In genomic region chr14:62117010-62117717, GRCh38 we compare ENCODE assay signal across 8 cellular contexts.
DNase-seq lines count a peak whose midpoint lies in the region; ATAC-seq and TF ChIP-seq lines count a peak whose summit lies in the region.

No MANE protein-coding gene starts in this region.

- H3K27me3 ChIP-seq in Peyer's patch (no peaks in the 10 kb centered on the region), ovary (no peaks in the 10 kb centered on the region), thoracic aorta (replicated peaks; ENCODE audit: insufficient read depth) (no peaks in the 10 kb centered on the region)

- no peaks in the 10 kb centered on the region for H3K36me3 ChIP-seq in Peyer's patch
- no peaks in the 10 kb centered on the region for H3K36me3 ChIP-seq in ovary
- no peaks in the 10 kb centered on the region for H3K36me3 ChIP-seq in thoracic aorta

- peak in 4 of 6 experiments; percentile 7 to 38 (median 27) for TF ChIP-seq CTCF in Peyer's patch (IDR thresholded peaks at IDR 0.05)
- no peak for TF ChIP-seq CTCF in ovary (IDR thresholded peaks at IDR 0.05)
- no peak for TF ChIP-seq CTCF in thoracic aorta (IDR thresholded peaks at IDR 0.05)

- H3K9me3 ChIP-seq in Peyer's patch (no peaks in the 10 kb centered on the region), ovary (no peaks in the 10 kb centered on the region), thoracic aorta (no peaks in the 10 kb centered on the region)

- H3K4me3 ChIP-seq in Peyer's patch (peak overlapping the region; percentile 19 to 42 (median 22)), ovary (no peak overlapping the region), thoracic aorta (peak overlapping the region; percentile 48)

- peaks cover 0 to 8% (median 4%) of the 10 kb centered on the region in 4 donors for H3K4me1 ChIP-seq in Peyer's patch
- H3K4me1 ChIP-seq in ovary (ENCODE audit: insufficient read depth): no peaks in the 10 kb centered on the region
- H3K4me1 ChIP-seq in thoracic aorta (ENCODE audit: control insufficient read depth in 1 of 2, low read depth in 2 of 2): no peaks in the 10 kb centered on the region

- ATAC-seq in GM19328 (IDR thresholded peaks at IDR 0.05; ENCODE audit: unreplicated experiment) (peak; percentile 94), HG03460 (IDR thresholded peaks at IDR 0.05; ENCODE audit: unreplicated experiment) (peak; percentile 89), Right ventricle myocardium superior (ENCODE audit: poor library complexity) (peak; percentile 96), thoracic aorta (ENCODE audit: insufficient number of reproducible peaks, low FRiP score, low read depth) (no peak)

- H3K27ac ChIP-seq in Peyer's patch (no peak overlapping the region), ovary (no peak overlapping the region), thoracic aorta (no peak overlapping the region)

- peak; percentile 55 for DNase-seq in AG08396 (ENCODE audit: low spot score)
- DNase-seq in Peyer's patch: peak; percentile 55 to 86 (median 77)
- peak; percentile 71 for DNase-seq in activated naive CD4-positive, alpha-beta T cell treated with anti-CD3 and anti-CD28 coated beads, Interleukin-2, amount 50 U/mL, for 16 hours
- DNase-seq in Right ventricle myocardium superior: peak; percentile 69
- peak in 4 of 5 donors; percentile 35 to 66 (median 50) for DNase-seq in ovary
- DNase-seq in thoracic aorta (ENCODE audit: low spot score): no peak

- 0 to 2% (median 1%) methylated on average over 54 to 55 of the region's 55 CpGs for WGBS in ovary, 3 donors

- intact Hi-C loops in Right ventricle myocardium superior (cut with DNase I): no loop called here
- intact Hi-C loops in ovary (cut with DNase I): no loop called here

- no peak for TF ChIP-seq EP300 in ovary (IDR thresholded peaks at IDR 0.05)

- TF ChIP-seq POLR2A in Peyer's patch (IDR thresholded peaks at IDR 0.05) (no peak), ovary (IDR thresholded peaks at IDR 0.05) (no peak)

Comparison
In these comparisons a context has a peak if more than half of its experiments do, and no peak if none do; other contexts are left out.
1. CTCF ChIP-seq: peak in Peyer's patch (4 of 6); none in ovary (0 of 3) and thoracic aorta (single experiment).